ENCODE assay signal across 15 cellular contexts in genomic region chr17:67506966-67507365, GRCh38.
DNase-seq lines count a peak whose midpoint lies in the region; ATAC-seq and TF ChIP-seq lines count a peak whose summit lies in the region.
"Had no signal": no experiment of that assay in that cellular context is flagged by ENCODE, and none has a peak within 500 bp of the region (broad histone marks: within the 10 kb centered on the region; RNA-seq: fewer than 3 reads in every experiment).

No MANE protein-coding gene starts in this region.

- H3K27ac Mint-ChIP-seq in activated naive CD4-positive, alpha-beta T cell treated with anti-CD3 and anti-CD28 coated beads, Interleukin-2, amount 50 U/mL, for 24 hours = peak overlapping the region; percentile 76

- H3K36me3 Mint-ChIP-seq in activated naive CD4-positive, alpha-beta T cell treated with anti-CD3 and anti-CD28 coated beads, Interleukin-2, amount 50 U/mL, for 24 hours = peaks cover 19% of the 10 kb centered on the region

- no peaks in the 10 kb centered on the region for H3K27me3 Mint-ChIP-seq in activated naive CD4-positive, alpha-beta T cell treated with anti-CD3 and anti-CD28 coated beads, Interleukin-2, amount 50 U/mL, for 24 hours

- TF ChIP-seq CTCF in epithelial cell of esophagus (IDR thresholded peaks at IDR 0.05; ENCODE audit: insufficient read depth, low read depth, low read length, missing control alignments) = no peak

- H3K9me3 Mint-ChIP-seq in activated naive CD4-positive, alpha-beta T cell treated with anti-CD3 and anti-CD28 coated beads, Interleukin-2, amount 50 U/mL, for 24 hours = peaks cover 10% of the 10 kb centered on the region

- no peak overlapping the region for H3K4me3 Mint-ChIP-seq in activated naive CD4-positive, alpha-beta T cell treated with anti-CD3 and anti-CD28 coated beads, Interleukin-2, amount 50 U/mL, for 24 hours
- H3K4me3 Mint-ChIP-seq: H9, immature natural killer cell had no signal

- H3K4me1 Mint-ChIP-seq in activated naive CD4-positive, alpha-beta T cell treated with anti-CD3 and anti-CD28 coated beads, Interleukin-2, amount 50 U/mL, for 24 hours = peaks cover 80% of the 10 kb centered on the region

- H3K4me3 ChIP-seq in epithelial cell of esophagus (ENCODE audit: low read length) = no peak overlapping the region
- H3K4me3 ChIP-seq: ovary, smooth muscle cell had no signal

- no peak for ATAC-seq in GM18861 (IDR thresholded peaks at IDR 0.05; ENCODE audit: unreplicated experiment)

- DNase-seq in activated naive CD4-positive, alpha-beta T cell (lab: John Stamatoyannopoulos, UW) = no peak
- peak; percentile 49 for DNase-seq in NCI-H226
- peak; percentile 23 for DNase-seq in epithelial cell of esophagus (ENCODE audit: low read depth)
- DNase-seq in renal cortical epithelial cell (ENCODE audit: low read depth) = peak; percentile 62
- no peak for DNase-seq in NCI-H1417 treated with DMSO at 0.1 percent for 48 hours (lab: John Stamatoyannopoulos, UW)
- no peak for DNase-seq in medulla oblongata (ENCODE audit: extremely low spot score)
- DNase-seq: amygdala, H9, immature natural killer cell, NCI-H1436 treated with DMSO at 0.1 percent for 48 hours, NCI-H510A, ovary had no signal

Comparison
In these comparisons a context has a peak if more than half of its experiments do, and no peak if none do; other contexts are left out.
1. DNase-seq: peak in NCI-H226 (single experiment), epithelial cell of esophagus (single experiment) and renal cortical epithelial cell (single experiment); none in activated naive CD4-positive, alpha-beta T cell (0 of 4), NCI-H1417 treated with DMSO at 0.1 percent for 48 hours (single experiment) and medulla oblongata (single experiment).